ENCODE assay signal across 28 cellular contexts in genomic region chr7:142098004-142098403, GRCh38. TPM values are rescaled to one million over a fixed set of nuclear protein-coding genes. Genes with fewer than 3 reads are reported as not detected.
DNase-seq lines count a peak whose midpoint lies in the region; ATAC-seq and TF ChIP-seq lines count a peak whose summit lies in the region.
"Had no signal": no experiment of that assay in that cellular context is flagged by ENCODE, and none has a peak within 500 bp of the region (broad histone marks: within the 10 kb centered on the region; RNA-seq: fewer than 3 reads in every experiment).

No MANE protein-coding gene starts in this region.

- intact Hi-C loops in CD14-positive monocyte (cut with micrococcal nuclease) (no loop called here), natural killer cell (cut with micrococcal nuclease) (no loop called here), esophagus muscularis mucosa (cut with DNase I) (no loop called here)

- no peak overlapping the region for H3K4me3 ChIP-seq in esophagus muscularis mucosa
- H3K4me3 ChIP-seq: GM12878, SJCRH30 had no signal

- H3K27ac Mint-ChIP-seq in CD14-positive monocyte (peak overlapping the region in 5 of 7 donors; percentile 40 to 72 (median 64)), natural killer cell (peak overlapping the region; percentile 31 to 66)
- H3K27ac Mint-ChIP-seq: CD8-positive, alpha-beta T cell; T-cell; T-helper 2 cell treated with Interferon-gamma antibody and Interleukin-4, amounts not matched to agents 5 μg/mL and 100 μg/mL, for 36 hours had no signal

- H3K27me3 ChIP-seq in esophagus muscularis mucosa = no peaks in the 10 kb centered on the region

- TF ChIP-seq CTCF in CD14-positive monocyte (IDR thresholded peaks at IDR 0.05) = no peak
- TF ChIP-seq CTCF in natural killer cell (IDR thresholded peaks at IDR 0.05) = no peak
- TF ChIP-seq CTCF in esophagus muscularis mucosa (IDR thresholded peaks at IDR 0.05) = no peak

- H3K36me3 Mint-ChIP-seq in CD14-positive monocyte (peaks cover 12 to 25% of the 10 kb centered on the region in 2 donors), natural killer cell (peaks cover 9% of the 10 kb centered on the region)
- H3K36me3 Mint-ChIP-seq: CD8-positive, alpha-beta T cell; T-cell had no signal

- TF ChIP-seq POLR2A in esophagus muscularis mucosa (IDR thresholded peaks at IDR 0.05; ENCODE audit: low read depth) = no peak

- DNase-seq in CD14-positive monocyte (ENCODE audit: low spot score) = no peak
- peak; percentile 43 for DNase-seq in MV-4-11 (lab: John Stamatoyannopoulos, UW)
- DNase-seq in SKM-1 treated with dmso at 0.1 percent for 144 hours (lab: John Stamatoyannopoulos, UW; ENCODE audit: unreplicated experiment) = peak; percentile 23
- no peak for DNase-seq in natural killer cell
- DNase-seq in esophagus muscularis mucosa (ENCODE audit: extremely low spot score) = no peak
- DNase-seq in DMS153 treated with DMSO at 0.1 percent for 48 hours (lab: John Stamatoyannopoulos, UW; ENCODE audit: unreplicated experiment) = no peak
- DNase-seq: C1 segment of cervical spinal cord; Caco-2; CD8-positive, alpha-beta T cell; DMS79; EL; GDM1; GOT3; HCEC 1CT; Karpas-422; NCI-H1048; NCI-H1417 treated with DMSO at 0.1 percent for 48 hours; NCI-H187; NCI-H2171 treated with DMSO at 0.1 percent for 48 hours; NCI-H524; NCI-H748 treated with DMSO at 0.1 percent for 48 hours; T-cell had no signal

- peaks cover 36% of the 10 kb centered on the region for H3K4me1 Mint-ChIP-seq in CD14-positive monocyte
- H3K4me1 Mint-ChIP-seq in natural killer cell = peaks cover 27 to 32% of the 10 kb centered on the region in 2 donors
- H3K4me1 Mint-ChIP-seq: T-cell had no signal

- ATAC-seq in natural killer cell = no peak
- ATAC-seq in GM18861 (IDR thresholded peaks at IDR 0.05; ENCODE audit: unreplicated experiment) = no peak
- ATAC-seq: CD8-positive, alpha-beta T cell; GM12878; SK-N-SH treated with all-trans-retinoic acid at 6 μM for 48 hours; T-cell had no signal

- no peaks in the 10 kb centered on the region for H3K9me3 ChIP-seq in esophagus muscularis mucosa
- H3K9me3 ChIP-seq: Caco-2, SJCRH30 had no signal

- no peaks in the 10 kb centered on the region for H3K4me1 ChIP-seq in esophagus muscularis mucosa
- H3K4me1 ChIP-seq: SJCRH30 had no signal

- H3K9me3 Mint-ChIP-seq in CD14-positive monocyte (no peaks in the 10 kb centered on the region), natural killer cell (no peaks in the 10 kb centered on the region)
- H3K9me3 Mint-ChIP-seq: CD8-positive, alpha-beta T cell; T-cell; T-helper 2 cell treated with Interferon-gamma antibody and Interleukin-4, amounts not matched to agents 5 μg/mL and 100 μg/mL, for 36 hours had no signal

- H3K36me3 ChIP-seq in esophagus muscularis mucosa = no peaks in the 10 kb centered on the region
- H3K36me3 ChIP-seq: SJCRH30 had no signal

- H3K4me3 Mint-ChIP-seq in CD14-positive monocyte (no peak overlapping the region), natural killer cell (peak overlapping the region; percentile 50)
- H3K4me3 Mint-ChIP-seq: CD8-positive, alpha-beta T cell; T-cell; T-helper 2 cell treated with Interferon-gamma antibody and Interleukin-4, amounts not matched to agents 5 μg/mL and 100 μg/mL, for 36 hours had no signal

- H3K27me3 Mint-ChIP-seq in CD14-positive monocyte (ENCODE audit: low read depth in 3 of 3) (peaks cover 0 to 2% (median 0%) of the 10 kb centered on the region in 3 donors), natural killer cell (ENCODE audit: low read depth in 2 of 2) (no peaks in the 10 kb centered on the region)

- no peak overlapping the region for H3K27ac ChIP-seq in esophagus muscularis mucosa (replicated peaks in 1 of 4)
- H3K27ac ChIP-seq: SJCRH30 had no signal

- 32% methylated on average over 2 of the region's 2 CpGs for WGBS in esophagus muscularis mucosa

- TF ChIP-seq EP300 in esophagus muscularis mucosa (IDR thresholded peaks at IDR 0.05) = no peak

RNA-seq across cellular contexts. Expression of gene MGAM2, which starts 13.5 kb away (rescaled TPM):
- polyA plus RNA-seq in CD14-positive monocyte = not detected
- total RNA-seq in natural killer cell (1 to 10 TPM in 2 of 3 donors, under 1 TPM in 1; 0.73 to 1.9 (median 1.1) TPM), esophagus muscularis mucosa (under 1 TPM in 2 of 4 donors, not detected in 2; under 0.01 to 0.11 TPM)
- total RNA-seq: A673; CD8-positive, alpha-beta T cell; T-cell had no signal

Comparison
In these comparisons a context has a peak if more than half of its experiments do, and no peak if none do; other contexts are left out.
1. DNase-seq: peak in MV-4-11 (single experiment) and SKM-1 treated with dmso at 0.1 percent for 144 hours (single experiment); none in CD14-positive monocyte (single experiment), natural killer cell (single experiment), esophagus muscularis mucosa (single experiment) and DMS153 treated with DMSO at 0.1 percent for 48 hours (single experiment).